In the genomic region with DNA sequence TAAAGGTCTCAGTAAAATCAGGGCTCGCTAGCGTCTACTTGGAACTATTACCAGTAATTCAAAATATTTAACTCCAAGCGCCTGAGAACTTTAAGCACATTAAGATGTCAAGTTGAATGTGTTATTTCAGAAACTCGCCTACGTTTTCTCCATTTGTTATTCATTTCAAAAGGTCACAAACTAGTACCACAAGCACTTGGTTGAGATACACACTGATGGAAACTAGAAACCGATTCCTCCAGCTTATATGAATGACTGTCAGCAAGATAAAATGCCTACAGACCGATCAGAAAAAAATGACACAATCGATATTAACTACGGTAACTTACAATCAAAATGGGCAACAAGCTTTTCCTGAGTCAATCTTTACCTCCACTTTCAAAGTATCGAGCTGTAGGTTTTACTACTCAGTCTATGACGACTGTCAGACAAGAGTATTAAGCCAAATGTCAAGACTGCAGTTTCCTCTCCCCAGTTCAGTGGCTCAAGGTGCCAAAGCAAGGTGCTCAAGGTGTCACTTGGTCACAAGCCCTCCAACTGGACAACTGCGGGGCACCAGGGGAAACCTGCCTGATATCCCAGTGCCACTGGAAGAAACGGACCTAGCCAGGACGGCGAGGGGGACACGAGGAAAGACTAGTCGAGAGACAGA, we compare ENCODE assay signal across 8 cellular contexts. TPM values are rescaled to one million over a fixed set of nuclear protein-coding genes. Genes with fewer than 3 reads are reported as not detected.
DNase-seq lines count a peak whose midpoint lies in the region; ATAC-seq, FAIRE-seq and TF ChIP-seq lines count a peak whose summit lies in the region.

No MANE protein-coding gene starts in this region.

- H3K4me1 ChIP-seq in DOHH2 (ENCODE audit: control insufficient read depth, low read length) (peaks cover 21% of the 10 kb centered on the region), MM.1S (ENCODE audit: low read length) (peaks cover 9% of the 10 kb centered on the region)

- H3F3A ChIP-seq in DOHH2 (ENCODE audit: control insufficient read depth, insufficient read depth) = peaks cover 9% of the 10 kb centered on the region
- H3F3A ChIP-seq in MM.1S (ENCODE audit: insufficient read depth, low read length) = no peaks in the 10 kb centered on the region; the same call in 1 of the 2 replicates

- H3K4me3 ChIP-seq in DOHH2 (ENCODE audit: low read length) (peak overlapping the region; percentile 96), MM.1S (ENCODE audit: low read length) (peak overlapping the region; percentile 85)

- H3K79me2 ChIP-seq in DOHH2 (ENCODE audit: control insufficient read depth, low read length) (peaks cover 59% of the 10 kb centered on the region), MM.1S (ENCODE audit: low read length) (peaks cover 61% of the 10 kb centered on the region)

- peak overlapping the region; percentile 86 for H3K4me2 ChIP-seq in DOHH2 (ENCODE audit: low read length)
- H3K4me2 ChIP-seq in MM.1S (ENCODE audit: low read depth, low read length) = peak overlapping the region; percentile 97

- H3K36me3 Mint-ChIP-seq in chondrocyte (ENCODE audit: low read depth) = peaks cover 8% of the 10 kb centered on the region
- H3K36me3 Mint-ChIP-seq in natural killer cell = no peaks in the 10 kb centered on the region

- H3K4me1 Mint-ChIP-seq in chondrocyte (ENCODE audit: low read depth) = peaks cover 37% of the 10 kb centered on the region
- H3K4me1 Mint-ChIP-seq in natural killer cell = peaks cover 10 to 27% of the 10 kb centered on the region in 2 donors

- POLR2A ChIA-PET in HEK293T (lab: Yijun Ruan, JAX) = interaction anchor here (0.5 to 2.1 kb wide), 13 partner anchors 8 to 203 kb away, joined by 3 to 12 read pairs (median 6); partner anchors contain the start of gene EXOC7

- H3K9me3 Mint-ChIP-seq in chondrocyte (ENCODE audit: low read depth) (no peaks in the 10 kb centered on the region), natural killer cell (no peaks in the 10 kb centered on the region)

- peak overlapping the region; percentile 99 for H2AFZ ChIP-seq in MM.1S (ENCODE audit: low read length)

- H3K27ac Mint-ChIP-seq in chondrocyte (ENCODE audit: unreplicated experiment) = peak overlapping the region; percentile 89
- peak overlapping the region; percentile 92 to 95 for H3K27ac Mint-ChIP-seq in natural killer cell

- no peaks in the 10 kb centered on the region for H3K9me3 ChIP-seq in DOHH2 (ENCODE audit: control insufficient read depth, insufficient read depth, low read length)
- no peaks in the 10 kb centered on the region for H3K9me3 ChIP-seq in MM.1S (replicated peaks; ENCODE audit: insufficient read depth, low read length)

- H3K9ac ChIP-seq in MM.1S (ENCODE audit: low read length) = peak overlapping the region; percentile 91

- peak overlapping the region; percentile 94 for H3K4me3 Mint-ChIP-seq in chondrocyte (ENCODE audit: unreplicated experiment)
- peak overlapping the region; percentile 96 for H3K4me3 Mint-ChIP-seq in natural killer cell

- H4K20me1 ChIP-seq in DOHH2 (ENCODE audit: control insufficient read depth, insufficient read depth, low read depth, low read length) = peaks cover 10% of the 10 kb centered on the region; the same call in 1 of the 2 replicates
- no peaks in the 10 kb centered on the region for H4K20me1 ChIP-seq in MM.1S (ENCODE audit: insufficient read depth, low read length)

- CTCF ChIA-PET in HEK293T (lab: Yijun Ruan, JAX) = no interaction called here

- no peak for FAIRE-seq in D721Med (lab: Jason Lieb, UNC)

- H3K27me3 Mint-ChIP-seq in chondrocyte (ENCODE audit: low read depth) (peaks cover 21% of the 10 kb centered on the region), natural killer cell (ENCODE audit: low read depth in 2 of 2) (peaks cover 20 to 22% of the 10 kb centered on the region in 2 donors)

- H3K9me2 ChIP-seq in DOHH2 (replicated peaks; ENCODE audit: control insufficient read depth, low read length) (no peaks in the 10 kb centered on the region), MM.1S (replicated peaks; ENCODE audit: insufficient read depth, low read length) (no peaks in the 10 kb centered on the region)

- peaks cover 5% of the 10 kb centered on the region for H3K27me3 ChIP-seq in DOHH2 (ENCODE audit: control insufficient read depth, low read length)
- H3K27me3 ChIP-seq in MM.1S (replicated peaks; ENCODE audit: insufficient read depth, low read length) = peaks cover 25% of the 10 kb centered on the region

- intact Hi-C loops in natural killer cell (cut with micrococcal nuclease) = no loop called here

- peaks cover 34% of the 10 kb centered on the region for H3K36me3 ChIP-seq in DOHH2 (ENCODE audit: control insufficient read depth, low read length)
- 0 out of 2 replicates have a peak, but pooled peaks cover 5% of the 10 kb centered on the region for H3K36me3 ChIP-seq in MM.1S (replicated peaks; ENCODE audit: insufficient read depth, low read length)

- H3K27ac ChIP-seq in DOHH2 (ENCODE audit: low read depth, low read length) = peak overlapping the region; percentile 68
- H3K27ac ChIP-seq in MM.1S (ENCODE audit: low read length) = peak overlapping the region; percentile 51; the same call in 1 of the 2 replicates

- TF ChIP-seq CTCF in DOHH2 (IDR thresholded peaks at IDR 0.05; ENCODE audit: low read depth, low read length, poor library complexity, severe bottlenecking) (no peak), MM.1S (IDR thresholded peaks at IDR 0.05; ENCODE audit: low read length) (no peak), chondrocyte (IDR thresholded peaks at IDR 0.05) (no peak), natural killer cell (IDR thresholded peaks at IDR 0.05) (no peak), D721Med (IDR thresholded peaks at IDR 0.05; ENCODE audit: insufficient read depth, missing control alignments) (no peak)

- DNase-seq in MM.1S = peak; percentile 30
- DNase-seq in chondrocyte (ENCODE audit: low spot score) = no peak
- no peak for DNase-seq in natural killer cell
- DNase-seq in NCI-H748 (lab: John Stamatoyannopoulos, UW; ENCODE audit: unreplicated experiment) = no peak
- DNase-seq in D721Med (ENCODE audit: insufficient read length, low spot score) = no peak
- DNase-seq in HEK293T (ENCODE audit: extremely low spot score) = no peak
- no peak for DNase-seq in ecto neural progenitor cell (ENCODE audit: low spot score)

- peak; percentile 9 to 14 (median 12) for ATAC-seq in natural killer cell

TF ChIP-seq in HEK293T, 16 proteins besides CTCF, POLR2A, EP300 and RAD21:
- TF ChIP-seq ELF4 (IDR thresholded peaks at IDR 0.05) (no peak), FOXM1 (IDR thresholded peaks at IDR 0.05; ENCODE audit: borderline replicate concordance) (no peak), FOXA1 (IDR thresholded peaks at IDR 0.05) (no peak), LEF1 (IDR thresholded peaks at IDR 0.05; ENCODE audit: borderline replicate concordance) (no peak), FOXK2 (IDR thresholded peaks at IDR 0.05) (no peak), SP1 (IDR thresholded peaks at IDR 0.05) (no peak), SUZ12 (IDR thresholded peaks at IDR 0.05) (no peak), BHLHE40 (IDR thresholded peaks at IDR 0.05; ENCODE audit: borderline replicate concordance) (no peak), NFRKB (IDR thresholded peaks at IDR 0.05) (no peak), CTBP1 (IDR thresholded peaks at IDR 0.05; ENCODE audit: borderline replicate concordance) (no peak), HDGF (IDR thresholded peaks at IDR 0.05; ENCODE audit: borderline replicate concordance) (no peak)
- TF ChIP-seq, protein P1, sequence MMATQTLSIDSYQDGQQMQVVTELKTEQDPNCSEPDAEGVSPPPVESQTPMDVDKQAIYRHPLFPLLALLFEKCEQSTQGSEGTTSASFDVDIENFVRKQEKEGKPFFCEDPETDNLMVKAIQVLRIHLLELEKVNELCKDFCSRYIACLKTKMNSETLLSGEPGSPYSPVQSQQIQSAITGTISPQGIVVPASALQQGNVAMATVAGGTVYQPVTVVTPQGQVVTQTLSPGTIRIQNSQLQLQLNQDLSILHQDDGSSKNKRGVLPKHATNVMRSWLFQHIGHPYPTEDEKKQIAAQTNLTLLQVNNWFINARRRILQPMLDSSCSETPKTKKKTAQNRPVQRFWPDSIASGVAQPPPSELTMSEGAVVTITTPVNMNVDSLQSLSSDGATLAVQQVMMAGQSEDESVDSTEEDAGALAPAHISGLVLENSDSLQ (IDR thresholded peaks at IDR 0.05) = no peak

RNA-seq across cellular contexts. Expression of gene SRP68, which starts 0.7 kb away (rescaled TPM):
- total RNA-seq in chondrocyte (62.1 to 77.6 TPM (median 63.0 TPM) in 3 replicates), natural killer cell (10 to 100 TPM; 57.8 to 74.4 (median 70.7) TPM)

RNA-seq across cellular contexts. Expression of gene GALR2, which starts 3.0 kb away (rescaled TPM):
- total RNA-seq in chondrocyte = not detected in 3 replicates
- total RNA-seq in natural killer cell = under 1 TPM in 2 of 3 donors, not detected in 1; 0.27 to 0.53 TPM

RNA-seq across cellular contexts. Expression of gene ZACN, which starts 7.4 kb away (rescaled TPM):
- total RNA-seq in chondrocyte (not detected in 3 replicates), natural killer cell (under 1 TPM; 0.28 to 0.80 (median 0.50) TPM)

RNA-seq across cellular contexts. Expression of gene EXOC7, which starts 32.0 kb away (rescaled TPM):
- total RNA-seq in chondrocyte = 129 to 180 TPM (median 131 TPM) in 3 replicates
- 100 to 1,000 TPM; 130 to 149 (median 142) TPM for total RNA-seq in natural killer cell

RNA-seq across cellular contexts. Expression of gene EVPL, which starts 44.5 kb away (rescaled TPM):
- total RNA-seq in chondrocyte (not detected in 3 replicates), natural killer cell (1 to 10 TPM in 1 of 3 donors, under 1 TPM in 1, not detected in 1; 0.94 to 1.2 TPM)
